9 cellular contexts compared by ENCODE assay signal in genomic region chr17:79088997-79089328, GRCh38.
"Had no signal": no experiment of that assay in that cellular context is flagged by ENCODE, and none has a peak within 500 bp of the region (broad histone marks: within the 10 kb centered on the region; RNA-seq: fewer than 3 reads in every experiment).

No MANE protein-coding gene starts in this region.

- H3K4me3 Mint-ChIP-seq: H9 had no signal

- H3K4me3 ChIP-seq: GM23248 had no signal

- DNase-seq: GM23248, GOT3, H9, HCEC 1CT, KBM-7 had no signal

- H3K9me3 Mint-ChIP-seq: H9 had no signal

- FAIRE-seq: H54, HepG2 had no signal

- H3K27ac ChIP-seq: GM23248, HL-60, KMS-11 had no signal

- H3K4me2 ChIP-seq: KMS-11 had no signal

- H3K9ac ChIP-seq: GM23248, KMS-11 had no signal

- H2AFZ ChIP-seq: GM23248 had no signal
